1 cellular context compared by ENCODE assay signal in the genomic region with DNA sequence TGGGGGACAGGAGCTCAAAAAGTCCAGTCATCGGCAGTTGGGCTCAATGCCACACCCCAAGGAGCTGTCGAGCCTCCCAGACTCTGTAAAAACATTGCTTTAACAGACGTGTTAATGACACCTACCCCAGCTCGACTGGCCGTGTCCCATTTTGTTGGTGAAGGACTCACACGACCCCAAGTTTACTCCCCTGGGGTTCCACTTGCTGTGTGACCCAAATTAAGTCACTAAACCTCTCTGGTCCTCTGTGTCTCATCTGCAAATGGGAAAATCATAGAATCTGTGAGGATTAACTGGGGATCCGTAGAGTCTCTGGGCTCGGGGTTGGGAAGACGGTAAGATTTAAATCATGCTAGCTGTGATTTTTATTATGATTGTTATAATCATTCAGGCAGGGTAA.
TF ChIP-seq lines count a peak whose summit lies in the region.

No MANE protein-coding gene starts in this region.

TF ChIP-seq in HepG2, 621 proteins besides CTCF, POLR2A, EP300 and RAD21:
- TF ChIP-seq ZNF768 (CRISPR knock-in tag; IDR thresholded peaks at IDR 0.05): peak; percentile 70
- no peak for TF ChIP-seq ZNF180 (CRISPR knock-in tag; IDR thresholded peaks at IDR 0.05; ENCODE audit: borderline replicate concordance, low read depth)
